ENCODE assay signal across 11 cellular contexts in the genomic region with DNA sequence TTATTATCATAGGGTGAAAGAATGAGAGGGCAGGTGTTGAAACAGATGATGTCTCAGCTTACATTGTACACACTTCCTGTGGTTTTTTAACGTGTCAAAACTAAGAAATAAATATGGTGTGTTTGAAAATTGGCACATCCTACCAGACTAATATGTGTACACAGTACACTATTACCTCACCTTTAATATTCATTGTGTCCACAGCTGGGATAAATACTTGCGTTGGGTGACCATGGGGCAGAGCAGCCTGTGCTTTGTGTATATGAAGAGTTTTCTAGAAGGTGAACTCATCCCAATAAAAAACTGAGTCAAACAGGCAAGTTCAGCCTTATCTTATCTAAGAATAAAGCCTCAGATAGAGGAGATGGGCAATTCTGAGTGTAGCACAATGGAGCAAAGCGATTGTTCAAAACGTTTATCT. TPM values are rescaled to one million over a fixed set of nuclear protein-coding genes. Genes with fewer than 3 reads are reported as not detected.
DNase-seq lines count a peak whose midpoint lies in the region; ATAC-seq, FAIRE-seq and TF ChIP-seq lines count a peak whose summit lies in the region.
"Had no signal": no experiment of that assay in that cellular context is flagged by ENCODE, and none has a peak within 500 bp of the region (broad histone marks: within the 10 kb centered on the region; RNA-seq: fewer than 3 reads in every experiment).

No MANE protein-coding gene starts in this region.

- DNase-seq in A549 (ENCODE audit: low read depth in 1 of 2, low spot score in 1 of 2) (peak in 1 of 2 experiments; percentile 46), HL-60 (ENCODE audit: low read depth in 1 of 2, low spot score in 1 of 2) (peak; percentile 55 to 75), Panc1 (ENCODE audit: low read depth, low spot score) (peak; percentile 43), HUDEP-2 (lab: John Stamatoyannopoulos, UW; ENCODE audit: unreplicated experiment in 76 of 76) (no peak), T1000 (lab: John Stamatoyannopoulos, UW) (no peak), 8988T (no peak), iPS-NIHi11 (ENCODE audit: low spot score) (no peak)
- DNase-seq: sigmoid colon had no signal

- in situ Hi-C loops in Panc1 (cut with HindIII; ENCODE audit: low pct_unique_long_range_greater_than_20kb, low sequenced_read_pairs), result no loop called here

- H3K27me3 ChIP-seq in HL-60 (ENCODE audit: insufficient read depth, poor library complexity, severe bottlenecking) (no peaks in the 10 kb centered on the region), Panc1 (ENCODE audit: control insufficient read depth, insufficient read depth, low read length) (no peaks in the 10 kb centered on the region)
- H3K27me3 ChIP-seq: sigmoid colon had no signal

- H3K27ac ChIP-seq in A549, result no peak overlapping the region; a peak in 1 of 6 replicates
- peak overlapping the region; percentile 95 for H3K27ac ChIP-seq in HL-60 (replicated peaks)
- no peak overlapping the region for H3K27ac ChIP-seq in Panc1 (ENCODE audit: low read length)
- H3K27ac ChIP-seq: sigmoid colon had no signal

- no peak overlapping the region for H3K4me3 ChIP-seq in A549
- no peak overlapping the region for H3K4me3 ChIP-seq in HL-60 (replicated peaks; ENCODE audit: insufficient read depth, low read length)
- no peak overlapping the region for H3K4me3 ChIP-seq in Panc1 (ENCODE audit: low read depth in 2 of 2, low read length in 2 of 2)
- H3K4me3 ChIP-seq: sigmoid colon had no signal

- peak; percentile 60 to 66; a peak in 5 of 6 replicates for ATAC-seq in A549
- peak; percentile 86 for ATAC-seq in GM19452 (IDR thresholded peaks at IDR 0.05; ENCODE audit: unreplicated experiment)
- no peak for ATAC-seq in Panc1
- ATAC-seq: activated T-helper 17 cell treated with anti-CD3 and anti-CD28 coated beads, Interleukin-2, amount 50 U/mL, for 72 hours had no signal

- CTCF ChIA-PET in A549 (lab: Yijun Ruan, JAX), result no interaction called here
- CTCF ChIA-PET in Panc1 (lab: Charles Lee), result interaction anchor here (0.6 kb wide), 1 partner anchor 632 kb away, joined by 3 read pairs; no protein-coding TSS in a partner anchor

- no peak for TF ChIP-seq RAD21 in A549 (conservative IDR thresholded peaks at IDR 0.05 in 1 of 2, IDR thresholded peaks at IDR 0.05 in 1 of 2)

- H3K4me1 ChIP-seq in A549 (peaks cover 18% of the 10 kb centered on the region; the same call in 1 of the 3 replicates), Panc1 (ENCODE audit: control insufficient read depth, insufficient read depth, low read length) (no peaks in the 10 kb centered on the region)

- no peak for FAIRE-seq in A549 (lab: Jason Lieb, UNC)

- TF ChIP-seq POLR2A in A549 (IDR thresholded peaks at IDR 0.05; ENCODE audit: low read length), result no peak

- 17% methylated on average over 4 of the region's 4 CpGs for WGBS in A549 (ENCODE audit: missing lambda C conversion rate)

- H3K9me3 ChIP-seq in A549 (no peaks in the 10 kb centered on the region), Panc1 (ENCODE audit: control insufficient read depth, insufficient read depth, low read depth, low read length) (no peaks in the 10 kb centered on the region)
- H3K9me3 ChIP-seq: sigmoid colon had no signal

- BruUV-seq in Panc1 (replicated peaks; lab: Mats Ljungman, UMichigan), result no TSS peak

- intact Hi-C loops in Panc1 (cut with micrococcal nuclease; ENCODE audit: unreplicated experiment), result no loop called here

- no peak; a peak in 2 of 5 replicates for TF ChIP-seq EP300 in A549 (IDR thresholded peaks at IDR 0.05)

- no peaks in the 10 kb centered on the region for H3K36me3 ChIP-seq in Panc1 (ENCODE audit: control insufficient read depth, insufficient read depth, low read length)
- H3K36me3 ChIP-seq: sigmoid colon had no signal

- POLR2A ChIA-PET in A549 (lab: Yijun Ruan, JAX) (no interaction called here), Panc1 (lab: Charles Lee) (no interaction called here)

- TF ChIP-seq CTCF in A549 (IDR thresholded peaks at IDR 0.05) (no peak), HL-60 (IDR thresholded peaks at IDR 0.05; ENCODE audit: insufficient read depth, low read length) (no peak), Panc1 (IDR thresholded peaks at IDR 0.05) (no peak)

- no peak overlapping the region for H3K4me2 ChIP-seq in A549

TF ChIP-seq in A549, 52 proteins besides CTCF, POLR2A, EP300 and RAD21:
- TF ChIP-seq FOSL2 (IDR thresholded peaks at IDR 0.05), result no peak
- TF ChIP-seq FOSL2 (CRISPR knock-in tag; IDR thresholded peaks at IDR 0.05), result peak; percentile 6; the same call in 1 of the 2 replicates
- TF ChIP-seq JUN (IDR thresholded peaks at IDR 0.05), result peak; percentile 22 to 28; a peak in 1 of 5 replicates
- TF ChIP-seq, protein P1, sequence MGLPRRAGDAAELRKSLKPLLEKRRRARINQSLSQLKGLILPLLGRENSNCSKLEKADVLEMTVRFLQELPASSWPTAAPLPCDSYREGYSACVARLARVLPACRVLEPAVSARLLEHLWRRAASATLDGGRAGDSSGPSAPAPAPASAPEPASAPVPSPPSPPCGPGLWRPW (IDR thresholded peaks at IDR 0.05), result 0 out of 2 replicates have a peak, but pooled peaks have one; percentile 22
- peak in 1 of 2 experiments; percentile 60; a peak in 2 of 4 replicates for TF ChIP-seq CEBPB (IDR thresholded peaks at IDR 0.05)
- TF ChIP-seq, protein P2, sequence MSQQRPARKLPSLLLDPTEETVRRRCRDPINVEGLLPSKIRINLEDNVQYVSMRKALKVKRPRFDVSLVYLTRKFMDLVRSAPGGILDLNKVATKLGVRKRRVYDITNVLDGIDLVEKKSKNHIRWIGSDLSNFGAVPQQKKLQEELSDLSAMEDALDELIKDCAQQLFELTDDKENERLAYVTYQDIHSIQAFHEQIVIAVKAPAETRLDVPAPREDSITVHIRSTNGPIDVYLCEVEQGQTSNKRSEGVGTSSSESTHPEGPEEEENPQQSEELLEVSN (IDR thresholded peaks at IDR 0.05; ENCODE audit: borderline replicate concordance, low read depth), result no peak
- peak; percentile 61 for TF ChIP-seq ZFP36 (IDR thresholded peaks at IDR 0.05; ENCODE audit: borderline replicate concordance, partially characterized antibody)
- TF ChIP-seq, protein P3, sequence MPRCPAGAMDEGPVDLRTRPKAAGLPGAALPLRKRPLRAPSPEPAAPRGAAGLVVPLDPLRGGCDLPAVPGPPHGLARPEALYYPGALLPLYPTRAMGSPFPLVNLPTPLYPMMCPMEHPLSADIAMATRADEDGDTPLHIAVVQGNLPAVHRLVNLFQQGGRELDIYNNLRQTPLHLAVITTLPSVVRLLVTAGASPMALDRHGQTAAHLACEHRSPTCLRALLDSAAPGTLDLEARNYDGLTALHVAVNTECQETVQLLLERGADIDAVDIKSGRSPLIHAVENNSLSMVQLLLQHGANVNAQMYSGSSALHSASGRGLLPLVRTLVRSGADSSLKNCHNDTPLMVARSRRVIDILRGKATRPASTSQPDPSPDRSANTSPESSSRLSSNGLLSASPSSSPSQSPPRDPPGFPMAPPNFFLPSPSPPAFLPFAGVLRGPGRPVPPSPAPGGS (IDR thresholded peaks at IDR 0.05), result 0 out of 3 replicates have a peak, but pooled peaks have one; percentile 33
- TF ChIP-seq HOXB13 (CRISPR knock-in tag; IDR thresholded peaks at IDR 0.05; ENCODE audit: low read depth), result no peak
- TF ChIP-seq ZSCAN20 (CRISPR knock-in tag; IDR thresholded peaks at IDR 0.05), result no peak
- no peak for TF ChIP-seq POLR2AphosphoS2 (conservative IDR thresholded peaks at IDR 0.05; ENCODE audit: low read length)
- TF ChIP-seq MAFK (IDR thresholded peaks at IDR 0.05; ENCODE audit: partially characterized antibody), result no peak
- peak; percentile 73 for TF ChIP-seq GATA3 (IDR thresholded peaks at IDR 0.05; ENCODE audit: borderline replicate concordance)
- TF ChIP-seq JUNB (IDR thresholded peaks at IDR 0.05), result peak; percentile 68; the same call in 1 of the 2 replicates

RNA-seq across cellular contexts. Expression of a gene that starts 17.3 kb away (rescaled TPM):
- 1.4 and 1.6 TPM in 2 replicates for polyA plus RNA-seq in A549 (2011; rRNA removed)
- polyA plus RNA-seq in A549 (2012; cell fraction: cytosol; rRNA removed), result 0.03 TPM in 2 replicates
- 0.02 and 0.13 TPM in 2 replicates for polyA plus RNA-seq in A549 (2012; cell fraction: nucleus; rRNA removed)
- polyA plus RNA-seq in A549 (2017; fragmentation: RNase III; extraction: RNeasy Plus Mini Kit Qiagen cat#74134 plus additional on column Dnase treatment), result 0.16 to 0.28 TPM (median 0.27 TPM) in 3 replicates
- 0.54 and 0.87 TPM in 2 replicates for polyA minus RNA-seq in A549 (2011; rRNA and poly(A)+ RNA removed)
- total RNA-seq in Panc1 (2021; ENCODE audit: unreplicated experiment), result not detected
- polyA plus RNA-seq in Panc1 (2012; ENCODE audit: insufficient read length), result not detected
- total RNA-seq: activated T-helper 17 cell treated with anti-CD3 and anti-CD28 coated beads, Interleukin-2, amount 50 U/mL, for 72 hours had no signal
- polyA plus RNA-seq: BJ had no signal

Comparison
In these comparisons a context has a peak if more than half of its experiments do, and no peak if none do; other contexts are left out.
1. DNase-seq: peak in HL-60 (2 of 2) and Panc1 (single experiment); none in HUDEP-2 (0 of 76), T1000 (single experiment), 8988T (single experiment) and iPS-NIHi11 (single experiment).